18 cellular contexts compared by ENCODE assay signal in the genomic region with DNA sequence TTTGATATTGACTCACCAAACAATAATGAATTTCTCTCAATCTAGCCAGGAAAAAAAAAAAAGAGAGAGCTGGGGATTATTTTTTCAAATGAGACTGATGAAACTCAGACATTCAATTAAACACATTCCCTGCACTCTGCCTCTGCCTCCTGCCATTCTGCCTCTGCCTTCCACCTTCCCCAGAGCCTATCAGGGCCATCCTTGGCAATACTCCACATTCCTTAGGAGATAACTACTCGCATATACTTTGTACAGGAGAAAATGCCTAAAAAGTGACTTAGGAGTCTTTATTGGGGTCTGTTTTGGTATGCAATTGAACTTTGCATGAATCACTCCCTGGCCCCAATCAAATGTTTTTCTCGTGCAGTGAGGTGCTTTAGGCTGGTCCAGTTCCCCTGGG.
DNase-seq lines count a peak whose midpoint lies in the region; ATAC-seq and TF ChIP-seq lines count a peak whose summit lies in the region.
"Had no signal": no experiment of that assay in that cellular context is flagged by ENCODE, and none has a peak within 500 bp of the region (broad histone marks: within the 10 kb centered on the region; RNA-seq: fewer than 3 reads in every experiment).

No MANE protein-coding gene starts in this region.

- no peak overlapping the region for H3K56ac ChIP-seq in mesendoderm (ENCODE audit: low read length)

- CTCF ChIA-PET in SK-N-SH (lab: Yijun Ruan, JAX) (no interaction called here), GM10248 (lab: Yijun Ruan, JAX) (interaction anchor here (1.7 kb wide), 1 partner anchor 9 kb away, joined by 5 read pairs; no protein-coding TSS in a partner anchor)

- no peak for TF ChIP-seq RAD21 in SK-N-SH (IDR thresholded peaks at IDR 0.05; ENCODE audit: low read length)

- no peak for DNase-seq in SK-N-SH
- DNase-seq in NCI-H226, result peak; percentile 58
- DNase-seq in mesendoderm, result peak; percentile 30
- no peak for DNase-seq in GM10248 (ENCODE audit: extremely low spot score)
- no peak for DNase-seq in omental fat pad (ENCODE audit: low spot score)
- no peak for DNase-seq in middle frontal gyrus (ENCODE audit: extremely low spot score, low spot score)
- DNase-seq: Calu3; CD8-positive, alpha-beta T cell; DMS79 treated with DMSO at 0.1 percent for 48 hours; H9; IMR-90 had no signal

- H3K36me3 ChIP-seq in SK-N-SH (replicated peaks in 1 of 2; ENCODE audit: control insufficient read depth in 1 of 2, insufficient read depth in 2 of 2, low read length in 1 of 2), result no peaks in the 10 kb centered on the region
- H3K36me3 ChIP-seq in mesendoderm (ENCODE audit: control insufficient read depth, insufficient read depth, low read length), result no peaks in the 10 kb centered on the region
- H3K36me3 ChIP-seq: BLaER1 had no signal

- WGBS in SK-N-SH (ENCODE audit: low lambda C conversion rate), result 28% methylated on average over 2 of the region's 2 CpGs
- WGBS in mesendoderm (ENCODE audit: extremely low coverage, insufficient coverage, low lambda C conversion rate), result no CpG with 5 or more reads among the region's 2 CpGs

- H4K8ac ChIP-seq in mesendoderm (ENCODE audit: low read depth, low read length), result no peak overlapping the region

- H4K20me1 ChIP-seq in SK-N-SH (ENCODE audit: insufficient read depth), result no peaks in the 10 kb centered on the region
- H4K20me1 ChIP-seq: BLaER1 had no signal

- no peak overlapping the region for H3K18ac ChIP-seq in mesendoderm (ENCODE audit: low read length)

- no peak overlapping the region for H2AFZ ChIP-seq in SK-N-SH (ENCODE audit: low read depth)

- no peak overlapping the region for H2BK120ac ChIP-seq in mesendoderm (ENCODE audit: low read depth, low read length)

- H2BK15ac ChIP-seq in mesendoderm (replicated peaks; ENCODE audit: low read depth), result no peak overlapping the region

- no peak overlapping the region for H2AK5ac ChIP-seq in mesendoderm (ENCODE audit: low read length)

- no peak overlapping the region for H3K9ac ChIP-seq in SK-N-SH
- no peak overlapping the region for H3K9ac ChIP-seq in mesendoderm (ENCODE audit: low read length)
- H3K9ac ChIP-seq: BLaER1 had no signal

- no peaks in the 10 kb centered on the region for H3K27me3 ChIP-seq in SK-N-SH (ENCODE audit: insufficient read depth)
- H3K27me3 ChIP-seq in mesendoderm (ENCODE audit: insufficient read depth, low read length, poor library complexity), result no peaks in the 10 kb centered on the region
- H3K27me3 ChIP-seq: BLaER1 had no signal

- no peak overlapping the region for H3K4ac ChIP-seq in mesendoderm (ENCODE audit: low read depth, low read length)

- H3F3A ChIP-seq in SK-N-SH (replicated peaks; ENCODE audit: insufficient read depth), result no peaks in the 10 kb centered on the region

- peaks cover 0 to 4% of the 10 kb centered on the region in 2 experiments; a peak in 1 of 4 replicates for H3K4me1 ChIP-seq in SK-N-SH (ENCODE audit: control insufficient read depth in 1 of 2, insufficient read depth in 2 of 2, low read depth in 1 of 2, low read length in 1 of 2)
- no peaks in the 10 kb centered on the region for H3K4me1 ChIP-seq in mesendoderm (ENCODE audit: control insufficient read depth, low read depth, low read length)
- H3K4me1 ChIP-seq: A549, BLaER1 had no signal

- POLR2A ChIA-PET in SK-N-SH (lab: Yijun Ruan, JAX), result no interaction called here
- POLR2A ChIA-PET in GM10248 (lab: Yijun Ruan, JAX), result no interaction called here

- H3K9me3 ChIP-seq in SK-N-SH, result no peaks in the 10 kb centered on the region
- H3K9me3 ChIP-seq: A549, BLaER1 had no signal

- H3K27ac ChIP-seq in SK-N-SH (ENCODE audit: low read depth in 2 of 2, low read length in 1 of 2), result no peak overlapping the region
- no peak overlapping the region for H3K27ac ChIP-seq in mesendoderm (ENCODE audit: low read depth, low read length)
- H3K27ac ChIP-seq: 22Rv1, A549, BLaER1, HL-60 had no signal

- no peak for TF ChIP-seq EP300 in SK-N-SH (IDR thresholded peaks at IDR 0.05; ENCODE audit: borderline replicate concordance in 1 of 2, low read depth in 1 of 2, low read length in 1 of 2)

- TF ChIP-seq CTCF in SK-N-SH (IDR thresholded peaks at IDR 0.05), result no peak
- TF ChIP-seq CTCF in GM10248 (IDR thresholded peaks at IDR 0.05; ENCODE audit: control extremely low read depth, extremely low read depth, low read depth, missing control alignments), result no peak
- no peak for TF ChIP-seq CTCF in omental fat pad (IDR thresholded peaks at IDR 0.05)

- no peaks in the 10 kb centered on the region for H3K9me2 ChIP-seq in SK-N-SH

- no peak overlapping the region for H2BK5ac ChIP-seq in mesendoderm (ENCODE audit: low read length)

- H3K4me3 ChIP-seq in SK-N-SH (ENCODE audit: low read depth in 2 of 2, low read length in 1 of 2) (no peak overlapping the region), mesendoderm (ENCODE audit: low read length) (no peak overlapping the region)
- H3K4me3 ChIP-seq: A549, BLaER1, K562 had no signal

- H3K79me2 ChIP-seq in SK-N-SH (ENCODE audit: insufficient read depth) (no peaks in the 10 kb centered on the region), mesendoderm (ENCODE audit: control insufficient read depth, insufficient read depth, low read length) (no peaks in the 10 kb centered on the region)

- H3K79me1 ChIP-seq in mesendoderm (ENCODE audit: low read length), result no peaks in the 10 kb centered on the region

- H3K4me2 ChIP-seq in SK-N-SH (no peak overlapping the region), mesendoderm (ENCODE audit: low read length) (no peak overlapping the region)
- H3K4me2 ChIP-seq: A549, BLaER1 had no signal

- H4K5ac ChIP-seq in mesendoderm (ENCODE audit: low read length), result no peak overlapping the region

- ATAC-seq in SK-N-SH treated with all-trans-retinoic acid at 6 μM for 48 hours (peak; percentile 65; the same call in 2 of the 3 replicates), omental fat pad (ENCODE audit: low FRiP score) (no peak), GM19452 (IDR thresholded peaks at IDR 0.05; ENCODE audit: unreplicated experiment) (no peak)
- ATAC-seq: A549; CD8-positive, alpha-beta T cell; K562 had no signal

- H3K23ac ChIP-seq in mesendoderm (ENCODE audit: low read length), result no peak overlapping the region

TF ChIP-seq in SK-N-SH treated with all-trans-retinoic acid at 6 μM for 48 hours, 23 proteins besides CTCF, POLR2A, EP300 and RAD21 (continues in another document):
- TF ChIP-seq, protein P1, sequence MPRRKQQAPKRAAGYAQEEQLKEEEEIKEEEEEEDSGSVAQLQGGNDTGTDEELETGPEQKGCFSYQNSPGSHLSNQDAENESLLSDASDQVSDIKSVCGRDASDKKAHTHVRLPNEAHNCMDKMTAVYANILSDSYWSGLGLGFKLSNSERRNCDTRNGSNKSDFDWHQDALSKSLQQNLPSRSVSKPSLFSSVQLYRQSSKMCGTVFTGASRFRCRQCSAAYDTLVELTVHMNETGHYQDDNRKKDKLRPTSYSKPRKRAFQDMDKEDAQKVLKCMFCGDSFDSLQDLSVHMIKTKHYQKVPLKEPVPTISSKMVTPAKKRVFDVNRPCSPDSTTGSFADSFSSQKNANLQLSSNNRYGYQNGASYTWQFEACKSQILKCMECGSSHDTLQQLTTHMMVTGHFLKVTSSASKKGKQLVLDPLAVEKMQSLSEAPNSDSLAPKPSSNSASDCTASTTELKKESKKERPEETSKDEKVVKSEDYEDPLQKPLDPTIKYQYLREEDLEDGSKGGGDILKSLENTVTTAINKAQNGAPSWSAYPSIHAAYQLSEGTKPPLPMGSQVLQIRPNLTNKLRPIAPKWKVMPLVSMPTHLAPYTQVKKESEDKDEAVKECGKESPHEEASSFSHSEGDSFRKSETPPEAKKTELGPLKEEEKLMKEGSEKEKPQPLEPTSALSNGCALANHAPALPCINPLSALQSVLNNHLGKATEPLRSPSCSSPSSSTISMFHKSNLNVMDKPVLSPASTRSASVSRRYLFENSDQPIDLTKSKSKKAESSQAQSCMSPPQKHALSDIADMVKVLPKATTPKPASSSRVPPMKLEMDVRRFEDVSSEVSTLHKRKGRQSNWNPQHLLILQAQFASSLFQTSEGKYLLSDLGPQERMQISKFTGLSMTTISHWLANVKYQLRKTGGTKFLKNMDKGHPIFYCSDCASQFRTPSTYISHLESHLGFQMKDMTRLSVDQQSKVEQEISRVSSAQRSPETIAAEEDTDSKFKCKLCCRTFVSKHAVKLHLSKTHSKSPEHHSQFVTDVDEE (CRISPR knock-in tag; IDR thresholded peaks at IDR 0.05), result no peak
- TF ChIP-seq GLIS3 (CRISPR knock-in tag; IDR thresholded peaks at IDR 0.05), result no peak
- no peak for TF ChIP-seq TCF4 (CRISPR knock-in tag; IDR thresholded peaks at IDR 0.05; ENCODE audit: borderline replicate concordance)
- no peak for TF ChIP-seq BACH2 (CRISPR knock-in tag; IDR thresholded peaks at IDR 0.05; ENCODE audit: borderline replicate concordance)
- TF ChIP-seq ISL1 (CRISPR knock-in tag; IDR thresholded peaks at IDR 0.05), result peak; percentile 79

TF ChIP-seq in SK-N-SH, 30 proteins besides CTCF, POLR2A, EP300 and RAD21 (continues in another document):
- TF ChIP-seq ELF1 (IDR thresholded peaks at IDR 0.05) (no peak), SIN3A (IDR thresholded peaks at IDR 0.05; ENCODE audit: borderline replicate concordance, low read depth, low read length) (no peak), MEF2A (IDR thresholded peaks at IDR 0.05; ENCODE audit: borderline replicate concordance, low read depth) (no peak), NRF1 (IDR thresholded peaks at IDR 0.05; ENCODE audit: low read depth, low read length) (no peak), SMC3 (IDR thresholded peaks at IDR 0.05; ENCODE audit: low read depth, low read length) (no peak), FOXM1 (IDR thresholded peaks at IDR 0.05; ENCODE audit: low read depth) (no peak), RCOR1 (IDR thresholded peaks at IDR 0.05; ENCODE audit: low read length) (no peak), POLR2AphosphoS5 (IDR thresholded peaks at IDR 0.05; ENCODE audit: low read depth, low read length) (no peak), FOXJ3 (CRISPR knock-in tag; IDR thresholded peaks at IDR 0.05) (no peak)
- TF ChIP-seq, protein P2, sequence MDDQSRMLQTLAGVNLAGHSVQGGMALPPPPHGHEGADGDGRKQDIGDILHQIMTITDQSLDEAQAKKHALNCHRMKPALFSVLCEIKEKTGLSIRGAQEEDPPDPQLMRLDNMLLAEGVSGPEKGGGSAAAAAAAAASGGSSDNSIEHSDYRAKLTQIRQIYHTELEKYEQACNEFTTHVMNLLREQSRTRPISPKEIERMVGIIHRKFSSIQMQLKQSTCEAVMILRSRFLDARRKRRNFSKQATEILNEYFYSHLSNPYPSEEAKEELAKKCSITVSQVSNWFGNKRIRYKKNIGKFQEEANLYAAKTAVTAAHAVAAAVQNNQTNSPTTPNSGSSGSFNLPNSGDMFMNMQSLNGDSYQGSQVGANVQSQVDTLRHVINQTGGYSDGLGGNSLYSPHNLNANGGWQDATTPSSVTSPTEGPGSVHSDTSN (IDR thresholded peaks at IDR 0.05), result no peak

Comparison
In these comparisons a context has a peak if more than half of its experiments do, and no peak if none do; other contexts are left out.
1. DNase-seq: peak in NCI-H226 (single experiment) and mesendoderm (single experiment); none in SK-N-SH (single experiment), GM10248 (single experiment), omental fat pad (single experiment) and middle frontal gyrus (single experiment).